ENCODE assay signal across 1 cellular context in the genomic region with DNA sequence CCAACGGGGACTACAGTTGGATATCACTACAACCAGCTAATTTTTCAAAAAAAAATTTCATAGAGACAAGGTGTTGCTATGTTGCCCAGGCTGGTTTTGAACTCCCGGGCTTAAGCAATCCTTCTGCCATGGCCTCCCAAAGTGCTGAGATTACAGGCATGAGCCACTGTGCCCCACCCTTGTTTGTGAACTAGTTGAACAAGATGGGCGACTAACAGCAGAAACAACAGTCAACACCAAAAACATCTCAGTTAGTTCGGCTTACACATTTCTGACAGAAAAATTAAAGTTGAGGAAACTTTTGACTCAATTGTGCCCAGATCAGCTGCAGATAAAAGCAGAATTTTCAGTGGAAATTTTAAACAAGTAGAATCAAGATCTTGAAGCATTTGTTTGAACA.
TF ChIP-seq lines count a peak whose summit lies in the region.

No MANE protein-coding gene starts in this region.

TF ChIP-seq in GM23338, 12 proteins besides CTCF, POLR2A, EP300 and RAD21 (continued from another document):
- TF ChIP-seq, protein P1, sequence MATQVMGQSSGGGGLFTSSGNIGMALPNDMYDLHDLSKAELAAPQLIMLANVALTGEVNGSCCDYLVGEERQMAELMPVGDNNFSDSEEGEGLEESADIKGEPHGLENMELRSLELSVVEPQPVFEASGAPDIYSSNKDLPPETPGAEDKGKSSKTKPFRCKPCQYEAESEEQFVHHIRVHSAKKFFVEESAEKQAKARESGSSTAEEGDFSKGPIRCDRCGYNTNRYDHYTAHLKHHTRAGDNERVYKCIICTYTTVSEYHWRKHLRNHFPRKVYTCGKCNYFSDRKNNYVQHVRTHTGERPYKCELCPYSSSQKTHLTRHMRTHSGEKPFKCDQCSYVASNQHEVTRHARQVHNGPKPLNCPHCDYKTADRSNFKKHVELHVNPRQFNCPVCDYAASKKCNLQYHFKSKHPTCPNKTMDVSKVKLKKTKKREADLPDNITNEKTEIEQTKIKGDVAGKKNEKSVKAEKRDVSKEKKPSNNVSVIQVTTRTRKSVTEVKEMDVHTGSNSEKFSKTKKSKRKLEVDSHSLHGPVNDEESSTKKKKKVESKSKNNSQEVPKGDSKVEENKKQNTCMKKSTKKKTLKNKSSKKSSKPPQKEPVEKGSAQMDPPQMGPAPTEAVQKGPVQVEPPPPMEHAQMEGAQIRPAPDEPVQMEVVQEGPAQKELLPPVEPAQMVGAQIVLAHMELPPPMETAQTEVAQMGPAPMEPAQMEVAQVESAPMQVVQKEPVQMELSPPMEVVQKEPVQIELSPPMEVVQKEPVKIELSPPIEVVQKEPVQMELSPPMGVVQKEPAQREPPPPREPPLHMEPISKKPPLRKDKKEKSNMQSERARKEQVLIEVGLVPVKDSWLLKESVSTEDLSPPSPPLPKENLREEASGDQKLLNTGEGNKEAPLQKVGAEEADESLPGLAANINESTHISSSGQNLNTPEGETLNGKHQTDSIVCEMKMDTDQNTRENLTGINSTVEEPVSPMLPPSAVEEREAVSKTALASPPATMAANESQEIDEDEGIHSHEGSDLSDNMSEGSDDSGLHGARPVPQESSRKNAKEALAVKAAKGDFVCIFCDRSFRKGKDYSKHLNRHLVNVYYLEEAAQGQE (IDR thresholded peaks at IDR 0.05; ENCODE audit: unreplicated experiment): no peak
- TF ChIP-seq EZH2 (IDR thresholded peaks at IDR 0.05; ENCODE audit: low read depth, unreplicated experiment): no peak
- TF ChIP-seq POLR2AphosphoS5 (IDR thresholded peaks at IDR 0.05; ENCODE audit: low read depth): no peak
- no peak for TF ChIP-seq CREB1 (CRISPR knock-in tag; IDR thresholded peaks at IDR 0.05; ENCODE audit: low read depth)
- no peak for TF ChIP-seq STAT1 (IDR thresholded peaks at IDR 0.05; ENCODE audit: unreplicated experiment)
- TF ChIP-seq ZNF114 (CRISPR knock-in tag; IDR thresholded peaks at IDR 0.05): no peak
